1 cellular context compared by ENCODE assay signal in genomic region chr14:64970776-64971451, GRCh38.
TF ChIP-seq lines count a peak whose summit lies in the region.

No MANE protein-coding gene starts in this region.

TF ChIP-seq in A549, 52 proteins besides CTCF, POLR2A, EP300 and RAD21 (continued from another document):
- no peak for TF ChIP-seq EHF (CRISPR knock-in tag; IDR thresholded peaks at IDR 0.05)
- TF ChIP-seq CHD2 (IDR thresholded peaks at IDR 0.05; ENCODE audit: low read length, partially characterized antibody) = no peak
- TF ChIP-seq ESRRA (IDR thresholded peaks at IDR 0.05; ENCODE audit: borderline replicate concordance, low read length) = no peak
- TF ChIP-seq HES2 (IDR thresholded peaks at IDR 0.05) = no peak
- no peak for TF ChIP-seq EHMT2 (IDR thresholded peaks at IDR 0.05; ENCODE audit: low read depth)
- TF ChIP-seq ZC3H11A (IDR thresholded peaks at IDR 0.05) = no peak
- TF ChIP-seq FOXS1 (CRISPR knock-in tag; IDR thresholded peaks at IDR 0.05) = no peak
- TF ChIP-seq KDM5A (IDR thresholded peaks at IDR 0.05) = no peak
